In the genomic region with DNA sequence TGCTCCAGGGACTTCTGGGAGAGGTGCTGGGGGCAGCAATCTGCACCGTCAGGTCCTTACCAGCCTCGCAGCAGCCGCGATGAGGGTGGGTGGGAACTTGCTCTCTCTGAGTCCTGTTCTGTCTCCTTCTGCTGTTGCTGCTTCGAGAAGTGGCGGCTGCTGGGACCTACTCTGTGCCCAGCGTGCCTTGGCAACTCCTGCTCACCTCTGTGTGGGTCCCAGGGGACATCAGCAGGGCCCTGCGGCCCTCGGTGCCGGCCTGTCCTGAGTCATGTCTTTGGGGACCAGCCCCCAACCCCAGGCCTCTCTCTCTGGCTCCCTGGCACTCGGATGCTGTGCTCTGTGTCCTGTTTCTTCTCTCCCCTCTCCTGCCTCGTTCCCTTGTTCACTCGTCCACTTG, we compare ENCODE assay signal across 32 cellular contexts. TPM values are rescaled to one million over a fixed set of nuclear protein-coding genes. Genes with fewer than 3 reads are reported as not detected.
DNase-seq lines count a peak whose midpoint lies in the region; ATAC-seq, FAIRE-seq and TF ChIP-seq lines count a peak whose summit lies in the region.
"Had no signal": no experiment of that assay in that cellular context is flagged by ENCODE, and none has a peak within 500 bp of the region (broad histone marks: within the 10 kb centered on the region; RNA-seq: fewer than 3 reads in every experiment).

No MANE protein-coding gene starts in this region.

- DNase-seq in Panc1 (ENCODE audit: low read depth, low spot score), result no peak
- DNase-seq in K562 (ENCODE audit: extremely low read depth in 1 of 4, low spot score in 3 of 4), result no peak
- no peak for DNase-seq in glutamatergic neuron
- DNase-seq in stimulated activated CD4-positive, alpha-beta T cell treated with anti-CD3 and anti-CD28 coated beads, Interleukin-1b, Interleukin-23, amount 100 ng/mL, for 48 hours, result no peak
- DNase-seq in activated T-cell treated with anti-CD3 and anti-CD28 coated beads, Interleukin-2, amount 50 U/mL, for 4 hours, result no peak
- no peak for DNase-seq in dermis blood vessel endothelial cell
- DNase-seq: 8988T; ACHN; BE2C; C1 segment of cervical spinal cord; CD4-positive, alpha-beta memory T cell; CD4-positive, CD25-positive, alpha-beta regulatory T cell; CD8-positive, alpha-beta memory T cell; COR-L47; DMS 273 treated with DMSO at 0.1 percent for 48 hours; DMS153; DMS53; DMS79; DND-41; EL; GDM1 had no signal

- no peak overlapping the region for H3K9ac ChIP-seq in K562 (ENCODE audit: insufficient read depth in 1 of 2, low read depth in 2 of 2, low read length in 2 of 2)
- H3K9ac ChIP-seq: BLaER1 had no signal

- no peaks in the 10 kb centered on the region for H3K9me1 ChIP-seq in K562 (ENCODE audit: control insufficient read depth, insufficient read depth, low read length)

- H4K20me1 ChIP-seq in K562 (replicated peaks; ENCODE audit: control insufficient read depth, insufficient read depth, low read length), result peaks cover 4% of the 10 kb centered on the region; the same call in 1 of the 2 replicates
- H4K20me1 ChIP-seq: BLaER1 had no signal

- peaks cover 5% of the 10 kb centered on the region for H3K9me3 Mint-ChIP-seq in glutamatergic neuron (ENCODE audit: unreplicated experiment)
- H3K9me3 Mint-ChIP-seq in activated T-cell treated with anti-CD3 and anti-CD28 coated beads, Interleukin-2, amount 50 U/mL, for 4 hours, result no peaks in the 10 kb centered on the region

- WGBS in K562 (ENCODE audit: insufficient coverage, low coverage, missing lambda C conversion rate), result 0% methylated on average over 11 of the region's 13 CpGs

- H3K36me3 Mint-ChIP-seq in glutamatergic neuron (ENCODE audit: unreplicated experiment), result peaks cover 6% of the 10 kb centered on the region
- no peaks in the 10 kb centered on the region for H3K36me3 Mint-ChIP-seq in activated T-cell treated with anti-CD3 and anti-CD28 coated beads, Interleukin-2, amount 50 U/mL, for 4 hours (ENCODE audit: insufficient read depth)
- H3K36me3 Mint-ChIP-seq: CD14-positive monocyte; CD4-positive, alpha-beta memory T cell; CD4-positive, CD25-positive, alpha-beta regulatory T cell; CD8-positive, alpha-beta memory T cell had no signal

- H3K9me3 ChIP-seq in Panc1 (ENCODE audit: control insufficient read depth, insufficient read depth, low read depth, low read length) (no peaks in the 10 kb centered on the region), K562 (replicated peaks; ENCODE audit: control insufficient read depth, insufficient read depth, low read depth, low read length) (no peaks in the 10 kb centered on the region)
- H3K9me3 ChIP-seq: BE2C, BLaER1 had no signal

- no peak for TF ChIP-seq RAD21 in K562 (CRISPR knock-in tag; conservative IDR thresholded peaks at IDR 0.05 in 1 of 2, IDR thresholded peaks at IDR 0.05 in 1 of 2)

- no peak overlapping the region for H2AFZ ChIP-seq in K562 (ENCODE audit: low read depth, low read length)

- H3K4me3 ChIP-seq in Panc1 (ENCODE audit: low read depth in 2 of 2, low read length in 2 of 2) (no peak overlapping the region), K562 (no peak overlapping the region)
- H3K4me3 ChIP-seq: BLaER1, GM12878 had no signal

- H3K27ac Mint-ChIP-seq in glutamatergic neuron (ENCODE audit: unreplicated experiment), result peak overlapping the region; percentile 69
- H3K27ac Mint-ChIP-seq: CD14-positive monocyte; CD4-positive, CD25-positive, alpha-beta regulatory T cell; CD8-positive, alpha-beta memory T cell had no signal

- no peak overlapping the region for H3K4me2 ChIP-seq in K562 (ENCODE audit: insufficient read depth, low read length)

- H3K4me3 Mint-ChIP-seq in glutamatergic neuron (ENCODE audit: unreplicated experiment), result peak overlapping the region; percentile 58
- no peak overlapping the region for H3K4me3 Mint-ChIP-seq in activated T-cell treated with anti-CD3 and anti-CD28 coated beads, Interleukin-2, amount 50 U/mL, for 4 hours
- H3K4me3 Mint-ChIP-seq: CD14-positive monocyte; CD4-positive, alpha-beta memory T cell; CD4-positive, CD25-positive, alpha-beta regulatory T cell; CD8-positive, alpha-beta memory T cell had no signal

- no peak for FAIRE-seq in K562 (lab: Jason Lieb, UNC)
- FAIRE-seq: A204.1, GM12878, GM12892, GM19239 had no signal

- POLR2A ChIA-PET in Panc1 (lab: Charles Lee) (interaction anchor here (0.5 kb wide), 1 partner anchor 194 kb away, joined by 3 read pairs; no protein-coding TSS in a partner anchor), K562 (lab: Yijun Ruan, JAX) (interaction anchor here (0.6 to 0.7 kb wide), 3 partner anchors 10 to 131 kb away, joined by 3 read pairs; no protein-coding TSS in a partner anchor)

- H3K4me1 ChIP-seq in Panc1 (ENCODE audit: control insufficient read depth, insufficient read depth, low read length) (no peaks in the 10 kb centered on the region), K562 (replicated peaks in 1 of 2; ENCODE audit: control insufficient read depth in 2 of 2, insufficient read depth in 2 of 2, low read length in 2 of 2) (peaks cover 0 to 1% of the 10 kb centered on the region in 2 experiments; a peak in 1 of 5 replicates)
- H3K4me1 ChIP-seq: BE2C had no signal

- H3K36me3 ChIP-seq in Panc1 (ENCODE audit: control insufficient read depth, insufficient read depth, low read length), result no peaks in the 10 kb centered on the region
- H3K36me3 ChIP-seq in K562 (ENCODE audit: control insufficient read depth, insufficient read depth, low read length), result no peaks in the 10 kb centered on the region
- H3K36me3 ChIP-seq: BLaER1 had no signal

- no peak for TF ChIP-seq EP300 in K562 (IDR thresholded peaks at IDR 0.05; ENCODE audit: low read length)

- in situ Hi-C loops in Panc1 (cut with HindIII; ENCODE audit: low pct_unique_long_range_greater_than_20kb, low sequenced_read_pairs) (no loop called here), K562 (cut with MboI) (no loop called here)

- H3K27me3 ChIP-seq in Panc1 (ENCODE audit: control insufficient read depth, insufficient read depth, low read length) (no peaks in the 10 kb centered on the region), K562 (ENCODE audit: control insufficient read depth in 2 of 2, insufficient read depth in 2 of 2, low read length in 2 of 2) (peaks cover 5 to 41% of the 10 kb centered on the region in 2 experiments; a peak in 2 of 5 replicates)
- H3K27me3 ChIP-seq: BE2C had no signal

- H3K27me3 Mint-ChIP-seq in glutamatergic neuron (ENCODE audit: unreplicated experiment), result peaks cover 5% of the 10 kb centered on the region
- H3K27me3 Mint-ChIP-seq in activated T-cell treated with anti-CD3 and anti-CD28 coated beads, Interleukin-2, amount 50 U/mL, for 4 hours (ENCODE audit: low read depth), result no peaks in the 10 kb centered on the region

- no peak for TF ChIP-seq POLR2A in K562 (conservative IDR thresholded peaks at IDR 0.05)

- BruUV-seq in Panc1 (replicated peaks; lab: Mats Ljungman, UMichigan), result no TSS peak
- BruUV-seq in K562 (replicated peaks; lab: Mats Ljungman, UMichigan), result no TSS peak

- CTCF ChIA-PET in Panc1 (lab: Charles Lee), result no interaction called here
- CTCF ChIA-PET in K562 (lab: Yijun Ruan, JAX; ENCODE audit: low intra/inter-chr PET ratio), result no interaction called here

- intact Hi-C loops in Panc1 (cut with micrococcal nuclease; ENCODE audit: unreplicated experiment), result no loop called here
- intact Hi-C loops in K562 (cut with micrococcal nuclease), result no loop called here

- no peaks in the 10 kb centered on the region for H3K4me1 Mint-ChIP-seq in glutamatergic neuron (ENCODE audit: low read depth, unreplicated experiment)
- H3K4me1 Mint-ChIP-seq in activated T-cell treated with anti-CD3 and anti-CD28 coated beads, Interleukin-2, amount 50 U/mL, for 4 hours (ENCODE audit: low read depth), result no peaks in the 10 kb centered on the region
- H3K4me1 Mint-ChIP-seq: CD14-positive monocyte; CD4-positive, alpha-beta memory T cell; CD8-positive, alpha-beta memory T cell had no signal

- no peak for TF ChIP-seq CTCF in Panc1 (IDR thresholded peaks at IDR 0.05)
- no peak for TF ChIP-seq CTCF in K562 (IDR thresholded peaks at IDR 0.05 in 2 of 3, conservative IDR thresholded peaks at IDR 0.05 in 1 of 3; ENCODE audit: insufficient read depth in 2 of 3, low read depth in 1 of 3, low read length in 3 of 3)
- no peak for TF ChIP-seq CTCF in glutamatergic neuron (IDR thresholded peaks at IDR 0.05; ENCODE audit: partially characterized antibody, unreplicated experiment)

- 0 out of 2 replicates have a peak, but pooled peaks have one; percentile 22 for ATAC-seq in Panc1
- ATAC-seq in K562, result peak; percentile 29; the same call in 2 of the 3 replicates
- ATAC-seq in HG03439 (IDR thresholded peaks at IDR 0.05; ENCODE audit: unreplicated experiment), result no peak
- ATAC-seq in activated T-cell treated with anti-CD3 and anti-CD28 coated beads, Interleukin-2, amount 50 U/mL, for 4 hours, result no peak
- ATAC-seq: GM12878 had no signal

- no peaks in the 10 kb centered on the region for H3K79me2 ChIP-seq in K562 (ENCODE audit: control insufficient read depth, insufficient read depth, low read length)

- no peak overlapping the region for H3K27ac ChIP-seq in Panc1 (ENCODE audit: low read length)
- no peak overlapping the region for H3K27ac ChIP-seq in K562 (ENCODE audit: extremely low read depth, low read depth, low read length)
- H3K27ac ChIP-seq: BLaER1 had no signal

RNA-seq across cellular contexts. Expression of gene KCNT1, which starts 49.5 kb away (rescaled TPM):
- total RNA-seq in Panc1 (2021; ENCODE audit: unreplicated experiment) (not detected), K562 (2014; rRNA removed) (0.05 TPM in 1 of 2 replicates, not detected in the other), K562 (2014; rRNA removed; fragmentation: Illumina TruSeq; extraction: Trizol) (not detected in 2 replicates), K562 (2015; rRNA removed; fragmentation: Illumina TruSeq; extraction: Trizol) (not detected in 2 replicates), K562 (2021) (not detected in 2 replicates), glutamatergic neuron (ENCODE audit: unreplicated experiment) (0.76 TPM), dermis blood vessel endothelial cell (not detected in 2 replicates)
- 0.11 TPM for polyA plus RNA-seq in Panc1 (2012; ENCODE audit: insufficient read length)
- total RNA-seq in K562 (2011; cell fraction: chromatin; rRNA removed; ENCODE audit: low replicate concordance), result not detected in 2 replicates
- not detected in 2 replicates for total RNA-seq in K562 (2011; cell fraction: nucleolus; rRNA removed)
- total RNA-seq in K562 (2011; cell fraction: nucleoplasm; rRNA removed), result not detected in 2 replicates
- polyA plus RNA-seq in K562 (2011; rRNA removed) (not detected in 2 replicates), K562 (2014; fragmentation: Illumina TruSeq; extraction: Trizol) (not detected in 2 replicates), K562 (2014; fragmentation: Nextera tagmentation; extraction: Ambion mirVana) (not detected), K562 (2014; rRNA removed) (not detected in 2 replicates)
- polyA plus RNA-seq in K562 (2011; cell fraction: cytosol; rRNA removed), result not detected in 2 replicates
- not detected in 2 replicates for polyA plus RNA-seq in K562 (2011; cell fraction: nucleus; rRNA removed)
- polyA plus RNA-seq in K562 (2012), result 0.10 and 0.30 TPM in 2 replicates
- not detected in 2 replicates for polyA minus RNA-seq in K562 (2011; rRNA and poly(A)+ RNA removed)
- polyA minus RNA-seq in K562 (2011; cell fraction: cytosol; rRNA and poly(A)+ RNA removed), result not detected in 2 replicates
- polyA minus RNA-seq in K562 (2011; cell fraction: nucleus; rRNA and poly(A)+ RNA removed), result not detected in 2 replicates
- total RNA-seq in activated T-cell treated with anti-CD3 and anti-CD28 coated beads, Interleukin-2, amount 50 U/mL, for 4 hours, result under 1 TPM in 1 of 3 donors, not detected in 2; 0.05 TPM
- total RNA-seq: A673; CD4-positive, CD25-positive, alpha-beta regulatory T cell; CD8-positive, alpha-beta memory T cell; Daoy; G401; GM12878 had no signal
- polyA plus RNA-seq: AG04450; CD14-positive monocyte; CD4-positive, CD25-positive, alpha-beta regulatory T cell; GM12878 had no signal

RNA-seq across cellular contexts. Expression of gene SOHLH1, which starts 52.2 kb away (rescaled TPM):
- total RNA-seq in Panc1 (2021; ENCODE audit: unreplicated experiment) (not detected), K562 (2014; rRNA removed) (0.16 and 0.41 TPM in 2 replicates), K562 (2014; rRNA removed; fragmentation: Illumina TruSeq; extraction: Trizol) (not detected in 2 replicates), K562 (2015; rRNA removed; fragmentation: Illumina TruSeq; extraction: Trizol) (0.19 TPM in 1 of 2 replicates, not detected in the other), K562 (2021) (0.29 TPM in 1 of 2 replicates, not detected in the other), glutamatergic neuron (ENCODE audit: unreplicated experiment) (not detected), dermis blood vessel endothelial cell (0.05 TPM in 1 of 2 replicates, not detected in the other)
- not detected for polyA plus RNA-seq in Panc1 (2012; ENCODE audit: insufficient read length)
- total RNA-seq in K562 (2011; cell fraction: chromatin; rRNA removed; ENCODE audit: low replicate concordance), result 0.42 TPM in 1 of 2 replicates, not detected in the other
- total RNA-seq in K562 (2011; cell fraction: nucleolus; rRNA removed), result 0.26 and 0.33 TPM in 2 replicates
- total RNA-seq in K562 (2011; cell fraction: nucleoplasm; rRNA removed), result 0.31 and 0.44 TPM in 2 replicates
- polyA plus RNA-seq in K562 (2011; rRNA removed) (0.16 and 0.17 TPM in 2 replicates), K562 (2014; fragmentation: Illumina TruSeq; extraction: Trizol) (not detected in 2 replicates), K562 (2014; fragmentation: Nextera tagmentation; extraction: Ambion mirVana) (not detected), K562 (2014; rRNA removed) (0.24 TPM in 1 of 2 replicates, not detected in the other)
- 0.22 and 0.40 TPM in 2 replicates for polyA plus RNA-seq in K562 (2011; cell fraction: cytosol; rRNA removed)
- 0.59 and 0.65 TPM in 2 replicates for polyA plus RNA-seq in K562 (2011; cell fraction: nucleus; rRNA removed)
- polyA plus RNA-seq in K562 (2012), result 0.16 and 0.68 TPM in 2 replicates
- not detected in 2 replicates for polyA minus RNA-seq in K562 (2011; rRNA and poly(A)+ RNA removed)
- not detected in 2 replicates for polyA minus RNA-seq in K562 (2011; cell fraction: cytosol; rRNA and poly(A)+ RNA removed)
- polyA minus RNA-seq in K562 (2011; cell fraction: nucleus; rRNA and poly(A)+ RNA removed), result 0.22 TPM in 1 of 2 replicates, not detected in the other
- total RNA-seq in activated T-cell treated with anti-CD3 and anti-CD28 coated beads, Interleukin-2, amount 50 U/mL, for 4 hours, result not detected
- total RNA-seq: A673; CD4-positive, alpha-beta memory T cell; CD4-positive, CD25-positive, alpha-beta regulatory T cell; CD8-positive, alpha-beta memory T cell; Daoy; G401; GM12878 had no signal
- polyA plus RNA-seq: AG04450; CD14-positive monocyte; CD4-positive, alpha-beta memory T cell; CD4-positive, CD25-positive, alpha-beta regulatory T cell; CD8-positive, alpha-beta memory T cell; GM12878 had no signal

Comparison
In these comparisons a context has a peak if more than half of its experiments do, and no peak if none do; other contexts are left out.
1. ATAC-seq: peak in Panc1 (single experiment) and K562 (single experiment); none in HG03439 (single experiment) and activated T-cell treated with anti-CD3 and anti-CD28 coated beads, Interleukin-2, amount 50 U/mL, for 4 hours (0 of 2).